In the genomic region with DNA sequence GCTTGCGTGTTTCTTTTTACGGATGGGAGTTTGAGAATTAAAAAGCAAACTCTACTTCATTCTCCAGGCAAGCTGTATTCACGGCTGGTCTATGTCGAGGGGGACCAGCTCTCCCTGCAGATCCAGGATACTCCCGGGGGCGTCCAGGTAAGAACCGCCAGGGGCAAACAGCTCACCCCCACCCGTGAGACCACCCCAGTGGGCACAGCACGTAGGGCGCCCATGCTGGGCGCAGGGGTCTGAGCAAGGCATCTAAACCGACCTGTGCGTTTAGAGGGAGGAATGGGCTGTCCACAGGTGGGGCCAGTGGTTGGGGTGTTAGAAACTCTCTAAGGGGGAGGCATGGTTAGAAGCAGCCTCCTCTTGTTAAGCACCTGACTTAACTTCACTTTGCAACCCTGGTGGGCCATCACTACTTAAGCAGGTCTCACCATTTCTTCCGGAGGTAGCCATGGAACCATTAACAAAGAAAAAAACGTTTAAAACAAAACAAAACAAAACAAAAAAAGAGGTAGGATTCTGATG, we compare ENCODE assay signal across 9 cellular contexts. TPM values are rescaled to one million over a fixed set of nuclear protein-coding genes. Genes with fewer than 3 reads are reported as not detected.
DNase-seq lines count a peak whose midpoint lies in the region; ATAC-seq lines count a peak whose summit lies in the region.
"Had no signal": no experiment of that assay in that cellular context is flagged by ENCODE, and none has a peak within 500 bp of the region (broad histone marks: within the 10 kb centered on the region; RNA-seq: fewer than 3 reads in every experiment).

No MANE protein-coding gene starts in this region.

- H3K27ac Mint-ChIP-seq in activated T-helper 1 cell treated with anti-CD3 and anti-CD28 coated beads, Interleukin-12 subunit alpha, Interleukin-12 subunit beta, Interleukin-2, Interleukin-4 antibody, amounts not matched to agents 30 ng/mL and 10 ng/mL and 1 ng/mL, durations not matched to agents 14 hours and 24 hours and 36 hours: peak overlapping the region; percentile 24

- no peaks in the 10 kb centered on the region; the same call in 1 of the 2 replicates for H3K36me3 ChIP-seq in H7 (replicated peaks; ENCODE audit: control insufficient read depth, insufficient read depth, low read length)

- H3K36me3 Mint-ChIP-seq in activated T-helper 1 cell treated with anti-CD3 and anti-CD28 coated beads, Interleukin-12 subunit alpha, Interleukin-12 subunit beta, Interleukin-2, Interleukin-4 antibody, amounts not matched to agents 30 ng/mL and 10 ng/mL and 1 ng/mL, durations not matched to agents 14 hours and 24 hours and 36 hours (ENCODE audit: low read depth): no peaks in the 10 kb centered on the region

- no peaks in the 10 kb centered on the region for H3K9me3 Mint-ChIP-seq in activated T-helper 1 cell treated with anti-CD3 and anti-CD28 coated beads, Interleukin-12 subunit alpha, Interleukin-12 subunit beta, Interleukin-2, Interleukin-4 antibody, amounts not matched to agents 30 ng/mL and 10 ng/mL and 1 ng/mL, durations not matched to agents 14 hours and 24 hours and 36 hours

- intact Hi-C loops in activated T-helper 1 cell treated with anti-CD3 and anti-CD28 coated beads, Interleukin-12 subunit alpha, Interleukin-12 subunit beta, Interleukin-2, Interleukin-4 antibody, amounts not matched to agents 30 ng/mL and 10 ng/mL and 1 ng/mL, durations not matched to agents 14 hours and 24 hours and 36 hours (cut with micrococcal nuclease): loop anchor here (1.0 to 5.0 kb wide), 5 partner anchors 81 to 351 kb away; a partner anchor contains a TSS

- peaks cover 14% of the 10 kb centered on the region for H3K27me3 ChIP-seq in H7 (ENCODE audit: control insufficient read depth, insufficient read depth, low read length)

- H3K4me3 Mint-ChIP-seq in activated T-helper 1 cell treated with anti-CD3 and anti-CD28 coated beads, Interleukin-12 subunit alpha, Interleukin-12 subunit beta, Interleukin-2, Interleukin-4 antibody, amounts not matched to agents 30 ng/mL and 10 ng/mL and 1 ng/mL, durations not matched to agents 14 hours and 24 hours and 36 hours: peak overlapping the region; percentile 89

- peaks cover 45% of the 10 kb centered on the region for H3K27me3 Mint-ChIP-seq in activated T-helper 1 cell treated with anti-CD3 and anti-CD28 coated beads, Interleukin-12 subunit alpha, Interleukin-12 subunit beta, Interleukin-2, Interleukin-4 antibody, amounts not matched to agents 30 ng/mL and 10 ng/mL and 1 ng/mL, durations not matched to agents 14 hours and 24 hours and 36 hours (ENCODE audit: insufficient read depth)

- H3K4me3 ChIP-seq in H7 (ENCODE audit: insufficient read depth, low read depth, low read length) (peak overlapping the region; percentile 79; the same call in 1 of the 2 replicates), iPS-11a (ENCODE audit: low read depth, low read length) (peak overlapping the region; percentile 36), skin epidermis (peak overlapping the region; percentile 75 to 96 (median 84))

- ATAC-seq in GM21526 (IDR thresholded peaks at IDR 0.05; ENCODE audit: low FRiP score, unreplicated experiment): no peak
- no peak for ATAC-seq in HG02938 (IDR thresholded peaks at IDR 0.05; ENCODE audit: unreplicated experiment)

- peaks cover 11% of the 10 kb centered on the region for H3K4me1 Mint-ChIP-seq in activated T-helper 1 cell treated with anti-CD3 and anti-CD28 coated beads, Interleukin-12 subunit alpha, Interleukin-12 subunit beta, Interleukin-2, Interleukin-4 antibody, amounts not matched to agents 30 ng/mL and 10 ng/mL and 1 ng/mL, durations not matched to agents 14 hours and 24 hours and 36 hours (ENCODE audit: low read depth)

- DNase-seq in H7 (peak; percentile 36), D341Med (ENCODE audit: low spot score) (no peak), NCI-H2171 (lab: John Stamatoyannopoulos, UW) (no peak)
- DNase-seq in activated T-helper 1 cell treated with anti-CD3 and anti-CD28 coated beads, Interleukin-12 subunit alpha, Interleukin-12 subunit beta, Interleukin-2, Interleukin-4 antibody, amounts not matched to agents 30 ng/mL and 10 ng/mL and 1 ng/mL, durations not matched to agents 14 hours and 24 hours and 36 hours (ENCODE audit: low spot score): no peak
- DNase-seq: NCI-H446 treated with DMSO at 0.1 percent for 48 hours had no signal

- peak overlapping the region in 12 of 21 experiments; percentile 35 to 89 (median 79) for H3K27ac ChIP-seq in skin epidermis

RNA-seq across cellular contexts. Expression of a gene that starts 1.0 kb away (rescaled TPM):
- total RNA-seq in H7 (2014; rRNA removed; shearing (Covaris generic)): 3.3 and 3.5 TPM in 2 replicates
- 1.9 and 3.2 TPM in 2 replicates for total RNA-seq in activated T-helper 1 cell treated with anti-CD3 and anti-CD28 coated beads, Interleukin-12 subunit alpha, Interleukin-12 subunit beta, Interleukin-2, Interleukin-4 antibody, amounts not matched to agents 30 ng/mL and 10 ng/mL and 1 ng/mL, durations not matched to agents 14 hours and 24 hours and 36 hours

RNA-seq across cellular contexts. Expression of a gene that starts 20.3 kb away (rescaled TPM):
- 1,511 and 1,563 TPM in 2 replicates for total RNA-seq in H7 (2014; rRNA removed; shearing (Covaris generic))
- total RNA-seq in activated T-helper 1 cell treated with anti-CD3 and anti-CD28 coated beads, Interleukin-12 subunit alpha, Interleukin-12 subunit beta, Interleukin-2, Interleukin-4 antibody, amounts not matched to agents 30 ng/mL and 10 ng/mL and 1 ng/mL, durations not matched to agents 14 hours and 24 hours and 36 hours: 1,045 and 1,084 TPM in 2 replicates
